ENCODE assay signal across 8 cellular contexts in the genomic region with DNA sequence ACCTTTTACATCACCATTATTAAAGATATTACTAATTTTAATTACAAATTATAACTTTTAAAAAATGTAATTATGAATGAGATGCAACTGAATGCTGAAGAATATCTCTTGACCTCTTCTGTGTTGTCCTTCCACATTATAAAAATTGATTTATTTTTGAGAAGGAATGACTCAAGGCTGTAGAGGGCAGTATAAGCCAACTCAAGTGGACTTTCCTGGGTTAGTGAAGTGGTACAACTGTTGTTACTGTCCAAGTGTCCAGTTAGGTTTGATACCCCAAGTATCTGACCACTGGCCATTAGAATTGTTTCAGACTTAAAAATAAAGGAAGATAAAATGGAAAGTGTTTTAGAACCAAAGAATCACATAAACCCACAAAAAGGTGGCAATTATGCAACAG. TPM values are rescaled to one million over a fixed set of nuclear protein-coding genes. Genes with fewer than 3 reads are reported as not detected.
DNase-seq lines count a peak whose midpoint lies in the region; ATAC-seq and TF ChIP-seq lines count a peak whose summit lies in the region.

No MANE protein-coding gene starts in this region.

- H3K9me3 Mint-ChIP-seq in activated CD8-positive, alpha-beta memory T cell treated with anti-CD3 and anti-CD28 coated beads, Interleukin-2, amount 10 ng/mL, durations not matched to agents 7 days and 5 days (ENCODE audit: low read depth) = no peaks in the 10 kb centered on the region
- no peaks in the 10 kb centered on the region for H3K9me3 Mint-ChIP-seq in naive thymus-derived CD8-positive, alpha-beta T cell

- no peak for DNase-seq in activated CD8-positive, alpha-beta memory T cell treated with anti-CD3 and anti-CD28 coated beads, Interleukin-2, amount 10 ng/mL, durations not matched to agents 7 days and 5 days
- DNase-seq in activated CD8-positive, alpha-beta memory T cell treated with anti-CD3 and anti-CD28 coated beads, Interleukin-2, amount 50 U/mL, for 4 hours = no peak
- no peak for DNase-seq in Peyer's patch
- DNase-seq in fibroblast of peridontal ligament (ENCODE audit: extremely low read depth) = peak; percentile 74
- peak; percentile 77 for DNase-seq in pons (ENCODE audit: low spot score)
- DNase-seq in naive thymus-derived CD8-positive, alpha-beta T cell = no peak
- DNase-seq in ecto neural progenitor cell (ENCODE audit: low spot score) = no peak

- H3K4me3 ChIP-seq in Peyer's patch = no peak overlapping the region

- H3K36me3 ChIP-seq in Peyer's patch = no peaks in the 10 kb centered on the region

- TF ChIP-seq CTCF in Peyer's patch (IDR thresholded peaks at IDR 0.05) = peak in 5 of 6 experiments; percentile 14 to 59 (median 52)

- no peak for TF ChIP-seq POLR2A in Peyer's patch (IDR thresholded peaks at IDR 0.05)

- H3K27me3 Mint-ChIP-seq in activated CD8-positive, alpha-beta memory T cell treated with anti-CD3 and anti-CD28 coated beads, Interleukin-2, amount 10 ng/mL, durations not matched to agents 7 days and 5 days = no peaks in the 10 kb centered on the region
- no peaks in the 10 kb centered on the region for H3K27me3 Mint-ChIP-seq in naive thymus-derived CD8-positive, alpha-beta T cell

- ATAC-seq in activated CD8-positive, alpha-beta memory T cell treated with anti-CD3 and anti-CD28 coated beads, Interleukin-2, amount 10 ng/mL, durations not matched to agents 7 days and 5 days = peak; percentile 51
- ATAC-seq in HG03060 (IDR thresholded peaks at IDR 0.05; ENCODE audit: low read depth, unreplicated experiment) = peak; percentile 69
- ATAC-seq in naive thymus-derived CD8-positive, alpha-beta T cell = no peak

- H3K4me3 Mint-ChIP-seq in activated CD8-positive, alpha-beta memory T cell treated with anti-CD3 and anti-CD28 coated beads, Interleukin-2, amount 10 ng/mL, durations not matched to agents 7 days and 5 days = no peak overlapping the region
- H3K4me3 Mint-ChIP-seq in naive thymus-derived CD8-positive, alpha-beta T cell = no peak overlapping the region

- no peaks in the 10 kb centered on the region for H3K36me3 Mint-ChIP-seq in activated CD8-positive, alpha-beta memory T cell treated with anti-CD3 and anti-CD28 coated beads, Interleukin-2, amount 10 ng/mL, durations not matched to agents 7 days and 5 days
- H3K36me3 Mint-ChIP-seq in naive thymus-derived CD8-positive, alpha-beta T cell = peaks cover 0 to 16% (median 0%) of the 10 kb centered on the region in 3 donors

- POLR2A ChIA-PET in naive thymus-derived CD8-positive, alpha-beta T cell (lab: Charles Lee) = no interaction called here

- peaks cover 3% of the 10 kb centered on the region for H3K4me1 Mint-ChIP-seq in activated CD8-positive, alpha-beta memory T cell treated with anti-CD3 and anti-CD28 coated beads, Interleukin-2, amount 10 ng/mL, durations not matched to agents 7 days and 5 days
- peaks cover 25 to 45% (median 40%) of the 10 kb centered on the region in 4 donors for H3K4me1 Mint-ChIP-seq in naive thymus-derived CD8-positive, alpha-beta T cell

- H3K27ac ChIP-seq in Peyer's patch = no peak overlapping the region

- H3K27ac Mint-ChIP-seq in activated CD8-positive, alpha-beta memory T cell treated with anti-CD3 and anti-CD28 coated beads, Interleukin-2, amount 10 ng/mL, durations not matched to agents 7 days and 5 days = no peak overlapping the region
- no peak overlapping the region for H3K27ac Mint-ChIP-seq in naive thymus-derived CD8-positive, alpha-beta T cell

- no peaks in the 10 kb centered on the region for H3K27me3 ChIP-seq in Peyer's patch

- no peaks in the 10 kb centered on the region for H3K4me1 ChIP-seq in Peyer's patch

- H3K9me3 ChIP-seq in Peyer's patch = no peaks in the 10 kb centered on the region

- CTCF ChIA-PET in activated CD8-positive, alpha-beta memory T cell treated with anti-CD3 and anti-CD28 coated beads, Interleukin-2, amount 10 ng/mL, durations not matched to agents 7 days and 5 days (lab: Charles Lee) = interaction anchor here (0.6 to 2.7 kb wide), 8 partner anchors 21 to 166 kb away, joined by 3 to 9 read pairs (median 4); no protein-coding TSS in a partner anchor

RNA-seq across cellular contexts. Expression of gene BBX, which starts 51.9 kb away (rescaled TPM):
- total RNA-seq in activated CD8-positive, alpha-beta memory T cell treated with anti-CD3 and anti-CD28 coated beads, Interleukin-2, amount 10 ng/mL, durations not matched to agents 7 days and 5 days = 10 to 100 TPM; 37.0 to 39.4 TPM
- total RNA-seq in Peyer's patch = 10 to 100 TPM; 33.0 to 46.3 (median 36.7) TPM
- 10 to 100 TPM; 87.8 to 93.2 TPM for total RNA-seq in naive thymus-derived CD8-positive, alpha-beta T cell
- 10 to 100 TPM; 86.9 to 95.4 (median 94.2) TPM for polyA plus RNA-seq in naive thymus-derived CD8-positive, alpha-beta T cell

Comparison
In these comparisons a context has a peak if more than half of its experiments do, and no peak if none do; other contexts are left out.
1. ATAC-seq: peak in activated CD8-positive, alpha-beta memory T cell treated with anti-CD3 and anti-CD28 coated beads, Interleukin-2, amount 10 ng/mL, durations not matched to agents 7 days and 5 days (single experiment) and HG03060 (single experiment); none in naive thymus-derived CD8-positive, alpha-beta T cell (0 of 2).
2. DNase-seq: peak in fibroblast of peridontal ligament (single experiment) and pons (single experiment); none in activated CD8-positive, alpha-beta memory T cell treated with anti-CD3 and anti-CD28 coated beads, Interleukin-2, amount 10 ng/mL, durations not matched to agents 7 days and 5 days (single experiment), activated CD8-positive, alpha-beta memory T cell treated with anti-CD3 and anti-CD28 coated beads, Interleukin-2, amount 50 U/mL, for 4 hours (single experiment), Peyer's patch (0 of 3), naive thymus-derived CD8-positive, alpha-beta T cell (0 of 10) and ecto neural progenitor cell (single experiment).